ENCODE assay signal across 23 cellular contexts in the genomic region with DNA sequence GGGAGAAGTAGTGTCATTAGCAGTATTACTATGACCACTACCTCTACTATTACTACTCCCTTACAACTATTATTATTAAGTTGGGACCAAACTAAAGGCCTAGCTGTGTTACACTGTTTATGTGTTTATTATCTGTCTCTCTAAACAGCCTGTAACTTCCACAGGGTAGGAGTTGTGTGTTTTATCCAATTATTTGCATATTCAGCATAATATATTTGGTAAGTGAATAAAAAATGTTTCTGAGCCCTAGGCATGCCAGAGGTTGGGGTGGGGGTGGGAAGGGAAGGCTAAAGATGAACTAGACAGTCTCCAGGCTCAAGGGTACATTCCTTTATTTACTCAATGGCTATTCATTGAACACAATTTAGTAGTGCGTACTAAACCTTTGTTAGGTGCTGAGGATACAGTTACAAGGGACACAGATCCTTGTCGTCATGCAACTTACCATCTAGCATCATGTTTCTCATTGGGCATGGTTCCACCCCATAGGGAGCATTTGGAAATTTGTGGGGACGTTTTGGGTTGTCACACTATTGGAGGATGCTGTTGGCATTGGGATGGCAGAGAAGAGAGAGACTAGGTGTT.
DNase-seq lines count a peak whose midpoint lies in the region; ATAC-seq, FAIRE-seq and TF ChIP-seq lines count a peak whose summit lies in the region.
"Had no signal": no experiment of that assay in that cellular context is flagged by ENCODE, and none has a peak within 500 bp of the region (broad histone marks: within the 10 kb centered on the region; RNA-seq: fewer than 3 reads in every experiment).

No MANE protein-coding gene starts in this region.

- POLR2A ChIA-PET in A549 (lab: Yijun Ruan, JAX) (no interaction called here), IMR-90 (lab: Charles Lee; ENCODE audit: unreplicated experiment) (no interaction called here)

- H3K4me1 Mint-ChIP-seq in activated T-helper 2 cell treated with anti-CD3 and anti-CD28 coated beads, Interferon-gamma antibody, Interleukin-2, Interleukin-4, amounts not matched to agents 10 μg/mL and 5 μg/mL and 100 μg/mL, durations not matched to agents 14 hours and 24 hours and 36 hours (ENCODE audit: low read depth) = no peaks in the 10 kb centered on the region

- BruUV-seq in IMR-90 (replicated peaks; lab: Mats Ljungman, UMichigan) = no TSS peak

- TF ChIP-seq CTCF in A549 (IDR thresholded peaks at IDR 0.05) = no peak
- TF ChIP-seq CTCF in IMR-90 (conservative IDR thresholded peaks at IDR 0.05; ENCODE audit: low read depth, low read length) = no peak
- no peak for TF ChIP-seq CTCF in esophagus muscularis mucosa (IDR thresholded peaks at IDR 0.05)
- no peak for TF ChIP-seq CTCF in right atrium auricular region (IDR thresholded peaks at IDR 0.05)

- no peaks in the 10 kb centered on the region for H3K79me1 ChIP-seq in IMR-90 (ENCODE audit: low read depth in 1 of 2, low read length in 2 of 2)

- no peak overlapping the region for H3K9ac ChIP-seq in IMR-90 (ENCODE audit: low read depth, low read length)
- H3K9ac ChIP-seq: BLaER1 had no signal

- ATAC-seq in A549 (no peak), IMR-90 (ENCODE audit: low read depth) (no peak), HG02885 (IDR thresholded peaks at IDR 0.05; ENCODE audit: poor library complexity, unreplicated experiment) (no peak)
- ATAC-seq: CD8-positive, alpha-beta T cell had no signal

- no peaks in the 10 kb centered on the region for H3K9me3 Mint-ChIP-seq in activated T-helper 2 cell treated with anti-CD3 and anti-CD28 coated beads, Interferon-gamma antibody, Interleukin-2, Interleukin-4, amounts not matched to agents 10 μg/mL and 5 μg/mL and 100 μg/mL, durations not matched to agents 14 hours and 24 hours and 36 hours
- H3K9me3 Mint-ChIP-seq: CD4-positive, alpha-beta T cell had no signal

- no peaks in the 10 kb centered on the region for H3K27me3 Mint-ChIP-seq in activated T-helper 2 cell treated with anti-CD3 and anti-CD28 coated beads, Interferon-gamma antibody, Interleukin-2, Interleukin-4, amounts not matched to agents 10 μg/mL and 5 μg/mL and 100 μg/mL, durations not matched to agents 14 hours and 24 hours and 36 hours (ENCODE audit: low read depth)
- H3K27me3 Mint-ChIP-seq: CD4-positive, alpha-beta T cell had no signal

- no peak overlapping the region for H3K56ac ChIP-seq in IMR-90 (ENCODE audit: extremely low read depth, insufficient read depth, low read length)

- intact Hi-C loops in IMR-90 (cut with micrococcal nuclease) (no loop called here), esophagus muscularis mucosa (cut with DNase I) (no loop called here)
- intact Hi-C loops in activated T-helper 2 cell treated with anti-CD3 and anti-CD28 coated beads, Interferon-gamma antibody, Interleukin-2, Interleukin-4, amounts not matched to agents 10 μg/mL and 5 μg/mL and 100 μg/mL, durations not matched to agents 14 hours and 24 hours and 36 hours (cut with micrococcal nuclease) = no loop called here

- H3K4me3 Mint-ChIP-seq in activated T-helper 2 cell treated with anti-CD3 and anti-CD28 coated beads, Interferon-gamma antibody, Interleukin-2, Interleukin-4, amounts not matched to agents 10 μg/mL and 5 μg/mL and 100 μg/mL, durations not matched to agents 14 hours and 24 hours and 36 hours (ENCODE audit: low read depth) = no peak overlapping the region
- H3K4me3 Mint-ChIP-seq: CD4-positive, alpha-beta T cell; CD8-positive, alpha-beta T cell had no signal

- no peak overlapping the region for H2BK15ac ChIP-seq in IMR-90 (ENCODE audit: low read depth, low read length)

- TF ChIP-seq POLR2A in A549 (IDR thresholded peaks at IDR 0.05; ENCODE audit: low read length) = no peak
- no peak for TF ChIP-seq POLR2A in IMR-90 (IDR thresholded peaks at IDR 0.05; ENCODE audit: low read depth, low read length)
- no peak for TF ChIP-seq POLR2A in esophagus muscularis mucosa (IDR thresholded peaks at IDR 0.05; ENCODE audit: low read depth)

- H3K4me1 ChIP-seq in A549 (no peaks in the 10 kb centered on the region), IMR-90 (ENCODE audit: control insufficient read depth, insufficient read depth, low read length) (no peaks in the 10 kb centered on the region), esophagus muscularis mucosa (no peaks in the 10 kb centered on the region), right atrium auricular region (no peaks in the 10 kb centered on the region)
- H3K4me1 ChIP-seq: BE2C, BLaER1, Caco-2 had no signal

- no peaks in the 10 kb centered on the region for H4K20me1 ChIP-seq in IMR-90 (ENCODE audit: insufficient read depth, low read length)
- H4K20me1 ChIP-seq: BLaER1 had no signal

- H2BK5ac ChIP-seq in IMR-90 (ENCODE audit: low read depth, low read length, poor library complexity, severe bottlenecking) = no peak overlapping the region

- H4K5ac ChIP-seq in IMR-90 (ENCODE audit: low read depth, low read length) = no peak overlapping the region

- H2AK5ac ChIP-seq in IMR-90 (ENCODE audit: low read depth, low read length) = no peak overlapping the region

- no peak overlapping the region for H2BK20ac ChIP-seq in IMR-90 (ENCODE audit: low read depth, low read length)

- H3K27me3 ChIP-seq in IMR-90 (ENCODE audit: control insufficient read depth, insufficient read depth, low read length) = no peaks in the 10 kb centered on the region
- H3K27me3 ChIP-seq in esophagus muscularis mucosa = no peaks in the 10 kb centered on the region
- H3K27me3 ChIP-seq in right atrium auricular region = no peaks in the 10 kb centered on the region
- H3K27me3 ChIP-seq: BE2C, BLaER1 had no signal

- H3K9me1 ChIP-seq in IMR-90 (ENCODE audit: insufficient read depth, low read length) = no peaks in the 10 kb centered on the region

- DNase-seq in DMS53 (lab: John Stamatoyannopoulos, UW) (peak; percentile 51), DMS53 treated with DMSO at 0.1 percent for 48 hours (lab: John Stamatoyannopoulos, UW; ENCODE audit: unreplicated experiment) (no peak), A549 (ENCODE audit: low read depth in 1 of 2, low spot score in 1 of 2) (no peak), IMR-90 (no peak), esophagus muscularis mucosa (ENCODE audit: extremely low spot score) (peak; percentile 57), right atrium auricular region (ENCODE audit: low spot score) (no peak)
- DNase-seq in activated T-helper 2 cell treated with anti-CD3 and anti-CD28 coated beads, Interferon-gamma antibody, Interleukin-2, Interleukin-4, amounts not matched to agents 10 μg/mL and 5 μg/mL and 100 μg/mL, durations not matched to agents 14 hours and 24 hours and 36 hours (ENCODE audit: low spot score) = no peak
- DNase-seq: ACHN; BE2C; Caco-2; Calu3; CD4-positive, alpha-beta T cell; CD8-positive, alpha-beta T cell; DMS79 treated with DMSO at 0.1 percent for 48 hours; GF-D8 had no signal

- H3K14ac ChIP-seq in IMR-90 (replicated peaks; ENCODE audit: low read depth, low read length) = no peak overlapping the region

- in situ Hi-C loops in IMR-90 (cut with MboI; ENCODE audit: low sequenced_read_pairs) = no loop called here

- no peak overlapping the region for H4K91ac ChIP-seq in IMR-90 (ENCODE audit: insufficient read depth, low read depth, low read length)

- WGBS in A549 (ENCODE audit: missing lambda C conversion rate) = 55% methylated on average over 3 of the region's 3 CpGs
- WGBS in IMR-90 (ENCODE audit: extremely low coverage in 2 of 2, insufficient read length in 1 of 2), 2 experiments = no CpG with 5 or more reads among the region's 3 CpGs
- 76% methylated on average over 3 of the region's 3 CpGs for WGBS in esophagus muscularis mucosa

- TF ChIP-seq EP300 in A549 (IDR thresholded peaks at IDR 0.05) (no peak), esophagus muscularis mucosa (IDR thresholded peaks at IDR 0.05) (no peak)

- H2AK9ac ChIP-seq in IMR-90 (replicated peaks; ENCODE audit: low read depth, low read length, poor library complexity) = no peak overlapping the region

- TF ChIP-seq RAD21 in A549 (conservative IDR thresholded peaks at IDR 0.05 in 1 of 2, IDR thresholded peaks at IDR 0.05 in 1 of 2) (no peak), IMR-90 (IDR thresholded peaks at IDR 0.05; ENCODE audit: low read length) (no peak)

- no peak overlapping the region for H3K18ac ChIP-seq in IMR-90 (ENCODE audit: low read depth, low read length)

- no peak overlapping the region for H2AFZ ChIP-seq in IMR-90 (replicated peaks; ENCODE audit: low read length, poor library complexity)

- H3K4me3 ChIP-seq in A549 (no peak overlapping the region), IMR-90 (ENCODE audit: insufficient read depth, low read depth, low read length) (no peak overlapping the region), esophagus muscularis mucosa (no peak overlapping the region), right atrium auricular region (no peak overlapping the region)
- H3K4me3 ChIP-seq: BLaER1 had no signal

- H3K23ac ChIP-seq in IMR-90 (ENCODE audit: low read depth, low read length) = no peak overlapping the region

- H3K4me2 ChIP-seq in A549 = no peak overlapping the region
- no peak overlapping the region for H3K4me2 ChIP-seq in IMR-90 (ENCODE audit: low read depth, low read length)
- H3K4me2 ChIP-seq: BLaER1 had no signal

- H3K9me3 ChIP-seq in A549 = no peaks in the 10 kb centered on the region
- peaks cover 17% of the 10 kb centered on the region for H3K9me3 ChIP-seq in IMR-90 (ENCODE audit: control insufficient read depth, insufficient read depth, low read length)
- H3K9me3 ChIP-seq in esophagus muscularis mucosa = no peaks in the 10 kb centered on the region
- H3K9me3 ChIP-seq in right atrium auricular region = no peaks in the 10 kb centered on the region
- H3K9me3 ChIP-seq: BE2C, BLaER1, Caco-2 had no signal

- dilution Hi-C loops in IMR-90 (cut with HindIII; ENCODE audit: low sequenced_read_pairs, unreplicated experiment) = no loop called here

- no peak overlapping the region for H4K8ac ChIP-seq in IMR-90 (ENCODE audit: low read depth in 2 of 2, low read length in 2 of 2)

- H3K4ac ChIP-seq in IMR-90 (ENCODE audit: low read depth, low read length) = no peak overlapping the region

- no peaks in the 10 kb centered on the region for H3K36me3 ChIP-seq in IMR-90 (ENCODE audit: control insufficient read depth, insufficient read depth, low read length)
- H3K36me3 ChIP-seq in esophagus muscularis mucosa = no peaks in the 10 kb centered on the region
- no peaks in the 10 kb centered on the region for H3K36me3 ChIP-seq in right atrium auricular region
- H3K36me3 ChIP-seq: BE2C, BLaER1 had no signal

- no peak overlapping the region for H3K27ac Mint-ChIP-seq in activated T-helper 2 cell treated with anti-CD3 and anti-CD28 coated beads, Interferon-gamma antibody, Interleukin-2, Interleukin-4, amounts not matched to agents 10 μg/mL and 5 μg/mL and 100 μg/mL, durations not matched to agents 14 hours and 24 hours and 36 hours
- H3K27ac Mint-ChIP-seq: CD4-positive, alpha-beta T cell; CD8-positive, alpha-beta T cell had no signal

- no peak overlapping the region for H3K27ac ChIP-seq in A549
- H3K27ac ChIP-seq in IMR-90 (ENCODE audit: insufficient read depth, low read length) = no peak overlapping the region
- H3K27ac ChIP-seq in esophagus muscularis mucosa (replicated peaks in 1 of 4) = no peak overlapping the region
- no peak overlapping the region for H3K27ac ChIP-seq in right atrium auricular region
- H3K27ac ChIP-seq: 22Rv1, BLaER1, C4-2B had no signal

- CTCF ChIA-PET in A549 (lab: Yijun Ruan, JAX) = interaction anchor here (0.7 to 3.7 kb wide), 2 partner anchors 21 to 41 kb away, joined by 3 to 12 read pairs; no protein-coding TSS in a partner anchor
- CTCF ChIA-PET in IMR-90 (lab: Yijun Ruan, JAX) = no interaction called here

- H3K36me3 Mint-ChIP-seq in activated T-helper 2 cell treated with anti-CD3 and anti-CD28 coated beads, Interferon-gamma antibody, Interleukin-2, Interleukin-4, amounts not matched to agents 10 μg/mL and 5 μg/mL and 100 μg/mL, durations not matched to agents 14 hours and 24 hours and 36 hours (ENCODE audit: low read depth) = no peaks in the 10 kb centered on the region
- H3K36me3 Mint-ChIP-seq: CD8-positive, alpha-beta T cell had no signal

- FAIRE-seq in A549 (lab: Jason Lieb, UNC) = no peak
- FAIRE-seq: D721Med, G401.6, GM12891, GM19239 had no signal

- no peak overlapping the region for H2BK120ac ChIP-seq in IMR-90 (ENCODE audit: low read depth, low read length)

Comparison
In these comparisons a context has a peak if more than half of its experiments do, and no peak if none do; other contexts are left out.
1. DNase-seq: peak in DMS53 (single experiment) and esophagus muscularis mucosa (single experiment); none in DMS53 treated with DMSO at 0.1 percent for 48 hours (single experiment), A549 (0 of 2), IMR-90 (single experiment), right atrium auricular region (single experiment) and activated T-helper 2 cell treated with anti-CD3 and anti-CD28 coated beads, Interferon-gamma antibody, Interleukin-2, Interleukin-4, amounts not matched to agents 10 μg/mL and 5 μg/mL and 100 μg/mL, durations not matched to agents 14 hours and 24 hours and 36 hours (single experiment).